8 cellular contexts compared by ENCODE assay signal in genomic region chr12:47021298-47021697, GRCh38. TPM values are rescaled to one million over a fixed set of nuclear protein-coding genes. Genes with fewer than 3 reads are reported as not detected.
DNase-seq lines count a peak whose midpoint lies in the region; ATAC-seq and TF ChIP-seq lines count a peak whose summit lies in the region.

No MANE protein-coding gene starts in this region.

- TF ChIP-seq RAD21 in neural cell (conservative IDR thresholded peaks at IDR 0.05): peak; percentile 88

- H4K20me1 ChIP-seq in neural cell (ENCODE audit: insufficient read depth): no peaks in the 10 kb centered on the region

- no peaks in the 10 kb centered on the region for H3K27me3 ChIP-seq in neural cell (ENCODE audit: insufficient read depth, low read depth, low read length)

- no peak overlapping the region for H3K9ac ChIP-seq in neural cell (ENCODE audit: low read length)

- H3F3A ChIP-seq in neural cell (ENCODE audit: insufficient read depth, low read length, poor library complexity, severe bottlenecking): no peaks in the 10 kb centered on the region

- no peaks in the 10 kb centered on the region for H3K9me2 ChIP-seq in neural cell (ENCODE audit: insufficient read depth, low read length)

- in situ Hi-C loops in G401 (cut with HindIII; ENCODE audit: low sequenced_read_pairs) (no loop called here), SK-MEL-5 (cut with HindIII; ENCODE audit: low pct_unique_long_range_greater_than_20kb, low sequenced_read_pairs) (no loop called here)

- H3K4me3 ChIP-seq in neural cell (ENCODE audit: low read length): no peak overlapping the region

- no peaks in the 10 kb centered on the region for H3K79me2 ChIP-seq in neural cell (replicated peaks; ENCODE audit: insufficient read depth, low read length)

- TF ChIP-seq EP300 in neural cell (conservative IDR thresholded peaks at IDR 0.05; ENCODE audit: poor library complexity, severe bottlenecking): no peak

- no peak overlapping the region for H2AFZ ChIP-seq in neural cell (ENCODE audit: low read depth, low read length)

- no peaks in the 10 kb centered on the region for H3K9me3 ChIP-seq in neural cell (ENCODE audit: low read length)

- H3K36me3 ChIP-seq in neural cell (ENCODE audit: insufficient read depth, low read length): no peaks in the 10 kb centered on the region

- DNase-seq in A172 (ENCODE audit: low spot score) (peak; percentile 93), G401 (ENCODE audit: low spot score) (peak; percentile 57), MV-4-11 (lab: John Stamatoyannopoulos, UW) (peak; percentile 60), SK-MEL-5 (ENCODE audit: low read depth, low spot score) (peak; percentile 79), epidermal melanocyte (ENCODE audit: insufficient read length, low spot score) (no peak)

- no peak overlapping the region for H3K27ac ChIP-seq in neural cell (ENCODE audit: low read length)

- H3K4me2 ChIP-seq in neural cell (ENCODE audit: low read length): no peak overlapping the region

- ATAC-seq in esophagus mucosa (peak; percentile 69), HG03378 (IDR thresholded peaks at IDR 0.05; ENCODE audit: unreplicated experiment) (no peak)

- peak; percentile 91 for TF ChIP-seq CTCF in neural cell (IDR thresholded peaks at IDR 0.05; ENCODE audit: poor library complexity, severe bottlenecking)

TF ChIP-seq in neural cell, 6 proteins besides CTCF, POLR2A, EP300 and RAD21:
- TF ChIP-seq SMC3 (conservative IDR thresholded peaks at IDR 0.05; ENCODE audit: poor library complexity) (peak; percentile 89), MXI1 (conservative IDR thresholded peaks at IDR 0.05; ENCODE audit: poor library complexity, severe bottlenecking) (no peak), POLR2AphosphoS5 (IDR thresholded peaks at IDR 0.05) (no peak)

RNA-seq across cellular contexts. Expression of gene PCED1B, which starts 58.1 kb away (rescaled TPM):
- 0.34 and 0.52 TPM in 2 replicates for total RNA-seq in A172 (2014; rRNA removed; shearing (Covaris generic))
- 9.2 and 9.5 TPM in 2 replicates for total RNA-seq in G401 (2014; rRNA removed; shearing (Covaris generic))
- 0.48 and 0.87 TPM in 2 replicates for total RNA-seq in SK-MEL-5 (2014; rRNA removed; shearing (Covaris generic))
- 2.5 and 3.2 TPM in 2 replicates for polyA plus RNA-seq in SK-MEL-5 (2015; cell fraction: cytosol; rRNA removed)
- 7.7 and 7.9 TPM in 2 replicates for polyA plus RNA-seq in SK-MEL-5 (2015; cell fraction: nucleus; rRNA removed)
- total RNA-seq in esophagus mucosa: 1.7 TPM
- not detected in 2 replicates for polyA plus RNA-seq in neural cell
- polyA minus RNA-seq in neural cell: not detected in 2 replicates

RNA-seq across cellular contexts. Expression of gene AMIGO2, which starts 58.5 kb away (rescaled TPM):
- total RNA-seq in A172 (2014; rRNA removed; shearing (Covaris generic)): 229 and 279 TPM in 2 replicates
- total RNA-seq in G401 (2014; rRNA removed; shearing (Covaris generic)): 155 and 186 TPM in 2 replicates
- 14.6 and 14.8 TPM in 2 replicates for total RNA-seq in SK-MEL-5 (2014; rRNA removed; shearing (Covaris generic))
- polyA plus RNA-seq in SK-MEL-5 (2015; cell fraction: cytosol; rRNA removed): 11.3 and 14.4 TPM in 2 replicates
- 13.5 and 15.0 TPM in 2 replicates for polyA plus RNA-seq in SK-MEL-5 (2015; cell fraction: nucleus; rRNA removed)
- total RNA-seq in esophagus mucosa: 1.5 TPM
- polyA plus RNA-seq in neural cell: 3.1 and 3.6 TPM in 2 replicates
- 3.2 and 4.5 TPM in 2 replicates for polyA minus RNA-seq in neural cell
